In genomic region chr12:23950775-23951391, GRCh38 we compare ENCODE assay signal across 9 cellular contexts. TPM values are rescaled to one million over a fixed set of nuclear protein-coding genes. Genes with fewer than 3 reads are reported as not detected.
DNase-seq lines count a peak whose midpoint lies in the region; ATAC-seq, FAIRE-seq and TF ChIP-seq lines count a peak whose summit lies in the region.
"Had no signal": no experiment of that assay in that cellular context is flagged by ENCODE, and none has a peak within 500 bp of the region (broad histone marks: within the 10 kb centered on the region; RNA-seq: fewer than 3 reads in every experiment).

No MANE protein-coding gene starts in this region.

- peak overlapping the region; percentile 99 for H3K4me2 ChIP-seq in astrocyte (ENCODE audit: low read length)

- TF ChIP-seq POLR2A in gastrocnemius medialis (IDR thresholded peaks at IDR 0.05) = no peak
- TF ChIP-seq POLR2A in H54 (IDR thresholded peaks at IDR 0.05; ENCODE audit: low read depth, low read length) = no peak

- no peak for FAIRE-seq in astrocyte (lab: Jason Lieb, UNC)
- no peak for FAIRE-seq in H54 (lab: Jason Lieb, UNC)

- ATAC-seq in gastrocnemius medialis (no peak), HG02870 (IDR thresholded peaks at IDR 0.05; ENCODE audit: unreplicated experiment) (no peak), esophagus mucosa (no peak)
- ATAC-seq in CD8-positive, alpha-beta T cell = no peak

- H3K9ac ChIP-seq in HUES64 (ENCODE audit: low read depth, low read length) (peak overlapping the region; percentile 46; the same call in 1 of the 2 replicates), astrocyte (ENCODE audit: low read length) (peak overlapping the region; percentile 77), iPS-18a (ENCODE audit: low read length) (peak overlapping the region; percentile 38)

- peak overlapping the region; percentile 68 for H3K4me3 ChIP-seq in HUES64 (ENCODE audit: low read length)
- peak overlapping the region; percentile 76 for H3K4me3 ChIP-seq in astrocyte (ENCODE audit: insufficient read depth, low read depth, low read length)
- H3K4me3 ChIP-seq in iPS-18a (ENCODE audit: low read length) = peak overlapping the region; percentile 86
- peak overlapping the region; percentile 47 to 59 (median 49) for H3K4me3 ChIP-seq in gastrocnemius medialis
- no peak overlapping the region for H3K4me3 ChIP-seq in CD8-positive, alpha-beta T cell (ENCODE audit: low read depth, low read length)

- in situ Hi-C loops in gastrocnemius medialis (cut with MboI; ENCODE audit: low sequenced_read_pairs in 4 of 4) = no loop called here

- peaks cover 17% of the 10 kb centered on the region for H3K4me1 Mint-ChIP-seq in astrocyte (ENCODE audit: low read depth, unreplicated experiment)
- no peaks in the 10 kb centered on the region for H3K4me1 Mint-ChIP-seq in CD8-positive, alpha-beta T cell (ENCODE audit: low read depth)

- no peaks in the 10 kb centered on the region for H3K36me3 Mint-ChIP-seq in astrocyte (ENCODE audit: low read depth, unreplicated experiment)
- no peaks in the 10 kb centered on the region for H3K36me3 Mint-ChIP-seq in CD8-positive, alpha-beta T cell

- peak overlapping the region; percentile 69 for H2AFZ ChIP-seq in astrocyte (ENCODE audit: low read depth, low read length)

- WGBS in HUES64 = 9% methylated on average over 8 of the region's 10 CpGs

- H4K20me1 ChIP-seq in astrocyte (ENCODE audit: insufficient read depth, low read length) = no peaks in the 10 kb centered on the region

- H3K9me3 ChIP-seq in HUES64 (ENCODE audit: insufficient read depth, low read depth, low read length) (no peaks in the 10 kb centered on the region), astrocyte (ENCODE audit: insufficient read depth, low read depth, low read length) (no peaks in the 10 kb centered on the region), iPS-18a (ENCODE audit: control insufficient read depth, low read depth, low read length) (no peaks in the 10 kb centered on the region), gastrocnemius medialis (no peaks in the 10 kb centered on the region)
- no peaks in the 10 kb centered on the region for H3K9me3 ChIP-seq in CD8-positive, alpha-beta T cell (ENCODE audit: low read length)

- H3K27me3 Mint-ChIP-seq in astrocyte (ENCODE audit: low read depth, unreplicated experiment) = no peaks in the 10 kb centered on the region
- no peaks in the 10 kb centered on the region for H3K27me3 Mint-ChIP-seq in CD8-positive, alpha-beta T cell (ENCODE audit: low read depth)

- intact Hi-C loops in gastrocnemius medialis (cut with DNase I; ENCODE audit: low total_unique reads) = no loop called here
- intact Hi-C loops in CD8-positive, alpha-beta T cell (cut with DNase I, micrococcal nuclease) = no loop called here

- H3K36me3 ChIP-seq in HUES64 (ENCODE audit: insufficient read depth, low read length) = no peaks in the 10 kb centered on the region
- no peaks in the 10 kb centered on the region for H3K36me3 ChIP-seq in astrocyte (ENCODE audit: insufficient read depth, low read length)
- H3K36me3 ChIP-seq in iPS-18a (ENCODE audit: control insufficient read depth, low read depth, low read length) = no peaks in the 10 kb centered on the region
- no peaks in the 10 kb centered on the region for H3K36me3 ChIP-seq in gastrocnemius medialis
- H3K36me3 ChIP-seq in CD8-positive, alpha-beta T cell (ENCODE audit: insufficient read depth, low read length) = no peaks in the 10 kb centered on the region

- POLR2A ChIA-PET in CD8-positive, alpha-beta T cell (lab: Charles Lee) = no interaction called here

- no peaks in the 10 kb centered on the region for H3K79me2 ChIP-seq in astrocyte (ENCODE audit: insufficient read depth, low read length)

- H3K4me1 ChIP-seq in HUES64 (ENCODE audit: insufficient read depth, low read length) (peaks cover 14% of the 10 kb centered on the region), astrocyte (ENCODE audit: insufficient read depth, low read length) (peaks cover 11% of the 10 kb centered on the region), iPS-18a (ENCODE audit: control insufficient read depth, low read depth, low read length) (peaks cover 14% of the 10 kb centered on the region), gastrocnemius medialis (peaks cover 0 to 4% of the 10 kb centered on the region in 2 donors)
- H3K4me1 ChIP-seq in CD8-positive, alpha-beta T cell (ENCODE audit: insufficient read depth, low read length) = no peaks in the 10 kb centered on the region

- no peaks in the 10 kb centered on the region for H3K9me3 Mint-ChIP-seq in astrocyte (ENCODE audit: unreplicated experiment)
- H3K9me3 Mint-ChIP-seq in CD8-positive, alpha-beta T cell = no peaks in the 10 kb centered on the region

- DNase-seq in astrocyte (ENCODE audit: low read depth) = peak; percentile 18
- DNase-seq in gastrocnemius medialis = no peak
- DNase-seq in H54 (ENCODE audit: insufficient read length, low spot score) = no peak
- DNase-seq in CD8-positive, alpha-beta T cell = no peak

- no peak overlapping the region for H3K4me3 Mint-ChIP-seq in astrocyte (ENCODE audit: unreplicated experiment)
- no peak overlapping the region for H3K4me3 Mint-ChIP-seq in CD8-positive, alpha-beta T cell

- no peak for TF ChIP-seq CTCF in astrocyte (IDR thresholded peaks at IDR 0.05; ENCODE audit: insufficient read depth, low read depth, low read length)
- no peak for TF ChIP-seq CTCF in gastrocnemius medialis (IDR thresholded peaks at IDR 0.05 in 4 of 5, conservative IDR thresholded peaks at IDR 0.05 in 1 of 5)
- TF ChIP-seq CTCF in CD8-positive, alpha-beta T cell (IDR thresholded peaks at IDR 0.05) = no peak

- H3K27ac Mint-ChIP-seq in astrocyte (ENCODE audit: unreplicated experiment) = no peak overlapping the region
- no peak overlapping the region for H3K27ac Mint-ChIP-seq in CD8-positive, alpha-beta T cell

- H3K27me3 ChIP-seq in HUES64 (ENCODE audit: insufficient read depth, low read length) (peaks cover 28% of the 10 kb centered on the region), astrocyte (ENCODE audit: insufficient read depth, low read length) (peaks cover 6% of the 10 kb centered on the region), iPS-18a (ENCODE audit: control insufficient read depth, insufficient read depth, low read length) (peaks cover 33% of the 10 kb centered on the region), gastrocnemius medialis (peaks cover 0 to 12% (median 11%) of the 10 kb centered on the region in 3 donors)
- no peaks in the 10 kb centered on the region for H3K27me3 ChIP-seq in CD8-positive, alpha-beta T cell (ENCODE audit: insufficient read depth, low read length)

- H3K27ac ChIP-seq in HUES64 (ENCODE audit: low read depth, low read length) = no peak overlapping the region
- H3K27ac ChIP-seq in astrocyte (ENCODE audit: low read depth, low read length) = no peak overlapping the region
- H3K27ac ChIP-seq in iPS-18a (ENCODE audit: low read length) = no peak overlapping the region
- no peak overlapping the region for H3K27ac ChIP-seq in gastrocnemius medialis
- H3K27ac ChIP-seq in CD8-positive, alpha-beta T cell (ENCODE audit: low read depth, low read length) = no peak overlapping the region
- H3K27ac ChIP-seq: VCaP had no signal

- CTCF ChIA-PET in CD8-positive, alpha-beta T cell (lab: Charles Lee) = interaction anchor here (0.5 kb wide), 1 partner anchor 32 kb away, joined by 4 read pairs; no protein-coding TSS in a partner anchor

RNA-seq across cellular contexts. Expression of gene SOX5, which starts 1.4 kb away (rescaled TPM):
- polyA plus RNA-seq in HUES64 (2013, experiment 1 of 2) = 2.4 TPM
- 8.0 TPM for polyA plus RNA-seq in HUES64 (2013, experiment 2 of 2)
- 13.7 and 14.1 TPM in 2 replicates for total RNA-seq in astrocyte
- total RNA-seq in gastrocnemius medialis = 1 to 10 TPM; 1.3 to 9.6 (median 3.3) TPM
- not detected for total RNA-seq in CD8-positive, alpha-beta T cell
- total RNA-seq in esophagus mucosa = 0.48 TPM
